Comparison of ENCODE assay signal across 11 cellular contexts in genomic region chr4:77921701-77922100, GRCh38. TPM values are rescaled to one million over a fixed set of nuclear protein-coding genes. Genes with fewer than 3 reads are reported as not detected.
DNase-seq lines count a peak whose midpoint lies in the region; FAIRE-seq lines count a peak whose summit lies in the region.
"Had no signal": no experiment of that assay in that cellular context is flagged by ENCODE, and none has a peak within 500 bp of the region (broad histone marks: within the 10 kb centered on the region; RNA-seq: fewer than 3 reads in every experiment).

No MANE protein-coding gene starts in this region.

- peak overlapping the region; percentile 62 for H3K4me2 ChIP-seq in skeletal muscle satellite cell (ENCODE audit: low read length)

- H3K27me3 ChIP-seq in skeletal muscle satellite cell (ENCODE audit: control insufficient read depth, insufficient read depth, low read length) = no peaks in the 10 kb centered on the region

- H3K4me3 ChIP-seq in skeletal muscle satellite cell (ENCODE audit: low read length) = peak overlapping the region; percentile 2

- H3K4me1 ChIP-seq in skeletal muscle satellite cell (ENCODE audit: control insufficient read depth, insufficient read depth, low read length) = peaks cover 28% of the 10 kb centered on the region

- DNase-seq in DMS153 (lab: John Stamatoyannopoulos, UW) (peak; percentile 61), DMS153 treated with DMSO at 0.1 percent for 48 hours (lab: John Stamatoyannopoulos, UW; ENCODE audit: unreplicated experiment) (no peak), RCC 7860 (ENCODE audit: low spot score) (peak; percentile 80), fibroblast of the conjunctiva (ENCODE audit: low read depth) (peak; percentile 82), cortex of kidney (lab: John Stamatoyannopoulos, UW) (no peak)
- DNase-seq in activated CD4-positive, CD25-positive, alpha-beta regulatory T cell (lab: John Stamatoyannopoulos, UW) = no peak
- no peak for DNase-seq in activated CD4-positive, alpha-beta T cell treated with anti-CD3 and anti-CD28 coated beads, Interleukin-2, amount 50 U/mL, for 1 hour
- DNase-seq: activated CD4-positive, alpha-beta memory T cell treated with anti-CD3 and anti-CD28 coated beads, Interleukin-2, amount 10 ng/mL, durations not matched to agents 7 days and 5 days; naive B cell had no signal

- peak; percentile 93 for FAIRE-seq in RCC 7860 (lab: Jason Lieb, UNC)
- FAIRE-seq: A204.1 had no signal

- H3K36me3 ChIP-seq in skeletal muscle satellite cell (ENCODE audit: insufficient read depth, low read length) = peaks cover 3% of the 10 kb centered on the region

- no peaks in the 10 kb centered on the region for H3K9me3 ChIP-seq in skeletal muscle satellite cell (replicated peaks; ENCODE audit: low read length)

- peak overlapping the region; percentile 73 for H3K9ac ChIP-seq in skeletal muscle satellite cell (ENCODE audit: low read depth, low read length)

RNA-seq across cellular contexts. Expression of gene MRPL1, which starts 59.1 kb away (rescaled TPM):
- 46.5 and 48.9 TPM in 2 replicates for total RNA-seq in skeletal muscle satellite cell (2012; rRNA removed)

Comparison
In these comparisons a context has a peak if more than half of its experiments do, and no peak if none do; other contexts are left out.
1. DNase-seq: peak in DMS153 (single experiment), RCC 7860 (single experiment) and fibroblast of the conjunctiva (single experiment); none in DMS153 treated with DMSO at 0.1 percent for 48 hours (single experiment), cortex of kidney (single experiment), activated CD4-positive, CD25-positive, alpha-beta regulatory T cell (0 of 4) and activated CD4-positive, alpha-beta T cell treated with anti-CD3 and anti-CD28 coated beads, Interleukin-2, amount 50 U/mL, for 1 hour (single experiment).